ENCODE assay signal across 2 cellular contexts in genomic region chr13:32383836-32384618, GRCh38.
TF ChIP-seq lines count a peak whose summit lies in the region.

No MANE protein-coding gene starts in this region.

TF ChIP-seq in GM12891, 5 proteins besides CTCF, POLR2A, EP300 and RAD21 (continued from another document):
- TF ChIP-seq TAF1 (IDR thresholded peaks at IDR 0.05; ENCODE audit: low read depth, low read length) (no peak), PAX5 (IDR thresholded peaks at IDR 0.05; ENCODE audit: insufficient read depth, low read length, severe bottlenecking) (no peak), SPI1 (IDR thresholded peaks at IDR 0.05; ENCODE audit: low read depth, low read length) (no peak)
TF ChIP-seq in GM12891: peak in this region for 0.

TF ChIP-seq in K562, 482 proteins besides CTCF, POLR2A, EP300 and RAD21:
- TF ChIP-seq PKNOX1 (IDR thresholded peaks at IDR 0.05) (peak; percentile 27; the same call in 1 of the 2 replicates), MEIS2 (IDR thresholded peaks at IDR 0.05; ENCODE audit: partially characterized antibody) (peak; percentile 55)
- TF ChIP-seq, protein P1, sequence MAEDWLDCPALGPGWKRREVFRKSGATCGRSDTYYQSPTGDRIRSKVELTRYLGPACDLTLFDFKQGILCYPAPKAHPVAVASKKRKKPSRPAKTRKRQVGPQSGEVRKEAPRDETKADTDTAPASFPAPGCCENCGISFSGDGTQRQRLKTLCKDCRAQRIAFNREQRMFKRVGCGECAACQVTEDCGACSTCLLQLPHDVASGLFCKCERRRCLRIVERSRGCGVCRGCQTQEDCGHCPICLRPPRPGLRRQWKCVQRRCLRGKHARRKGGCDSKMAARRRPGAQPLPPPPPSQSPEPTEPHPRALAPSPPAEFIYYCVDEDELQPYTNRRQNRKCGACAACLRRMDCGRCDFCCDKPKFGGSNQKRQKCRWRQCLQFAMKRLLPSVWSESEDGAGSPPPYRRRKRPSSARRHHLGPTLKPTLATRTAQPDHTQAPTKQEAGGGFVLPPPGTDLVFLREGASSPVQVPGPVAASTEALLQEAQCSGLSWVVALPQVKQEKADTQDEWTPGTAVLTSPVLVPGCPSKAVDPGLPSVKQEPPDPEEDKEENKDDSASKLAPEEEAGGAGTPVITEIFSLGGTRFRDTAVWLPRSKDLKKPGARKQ (CRISPR knock-in tag; IDR thresholded peaks at IDR 0.05), result no peak
- TF ChIP-seq, protein P2, sequence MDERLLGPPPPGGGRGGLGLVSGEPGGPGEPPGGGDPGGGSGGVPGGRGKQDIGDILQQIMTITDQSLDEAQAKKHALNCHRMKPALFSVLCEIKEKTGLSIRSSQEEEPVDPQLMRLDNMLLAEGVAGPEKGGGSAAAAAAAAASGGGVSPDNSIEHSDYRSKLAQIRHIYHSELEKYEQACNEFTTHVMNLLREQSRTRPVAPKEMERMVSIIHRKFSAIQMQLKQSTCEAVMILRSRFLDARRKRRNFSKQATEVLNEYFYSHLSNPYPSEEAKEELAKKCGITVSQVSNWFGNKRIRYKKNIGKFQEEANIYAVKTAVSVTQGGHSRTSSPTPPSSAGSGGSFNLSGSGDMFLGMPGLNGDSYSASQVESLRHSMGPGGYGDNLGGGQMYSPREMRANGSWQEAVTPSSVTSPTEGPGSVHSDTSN (CRISPR knock-in tag; IDR thresholded peaks at IDR 0.05; ENCODE audit: low read depth), result no peak
- TF ChIP-seq, protein P2 (tag; conservative IDR thresholded peaks at IDR 0.05; ENCODE audit: low read depth), result peak; percentile 52
